In the genomic region with DNA sequence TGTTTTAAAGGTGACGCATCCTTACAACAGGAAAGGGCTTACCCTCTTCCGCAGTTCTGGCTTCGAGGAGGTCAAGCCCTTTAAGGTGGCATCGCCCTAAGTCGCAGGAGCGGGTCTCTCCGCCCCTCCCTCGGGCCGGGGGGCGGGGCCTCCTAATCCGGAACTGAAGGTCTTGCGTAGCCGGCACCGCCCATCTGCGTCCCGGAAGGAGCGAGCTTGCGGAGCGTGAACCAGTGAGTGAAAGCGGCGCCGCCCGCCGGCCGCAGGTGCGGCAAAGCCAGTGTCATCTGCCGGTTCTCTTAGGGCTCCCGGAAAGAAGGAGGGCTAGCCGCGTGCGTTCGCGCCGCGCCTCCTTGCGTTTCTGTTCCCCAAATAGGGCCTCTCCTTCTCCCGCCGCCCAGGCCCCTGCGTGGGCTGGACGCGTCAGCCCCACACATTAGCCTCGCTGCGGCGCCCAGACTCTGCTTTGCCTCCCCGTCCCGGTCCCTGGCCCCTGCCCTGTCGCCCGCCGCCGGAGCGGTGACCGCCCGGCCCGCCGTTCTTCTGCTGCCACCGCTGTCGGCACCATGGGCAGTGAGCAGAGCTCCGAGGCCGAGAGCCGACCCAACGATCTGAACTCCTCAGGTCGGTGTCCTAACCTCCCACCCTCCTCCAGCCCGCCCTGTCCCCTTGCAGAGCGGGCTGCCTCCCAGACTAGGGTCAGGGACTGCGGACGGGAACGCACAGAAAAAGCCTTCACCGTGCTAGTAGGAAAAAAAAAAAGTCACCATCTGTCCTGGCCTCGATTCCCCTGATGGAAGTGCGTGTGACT, we compare ENCODE assay signal across 1 cellular context.
A peak's percentile ranks its signal among the peaks of the same experiment; 100 is the strongest.
TF ChIP-seq lines count a peak whose summit lies in the region.

A gene (plus strand): TSS at position 193 of the 811 bp plus-strand sequence. CDS start 374 bp downstream, at position 567.

TF ChIP-seq in A549, 52 proteins besides CTCF, POLR2A, EP300 and RAD21 (continued from another document):
- TF ChIP-seq CBX2 (IDR thresholded peaks at IDR 0.05; ENCODE audit: borderline replicate concordance, low read depth) (no peak), CHD2 (IDR thresholded peaks at IDR 0.05; ENCODE audit: low read length, partially characterized antibody) (no peak), HDAC2 (IDR thresholded peaks at IDR 0.05) (no peak), ESRRA (IDR thresholded peaks at IDR 0.05; ENCODE audit: borderline replicate concordance, low read length) (no peak), RARB (CRISPR knock-in tag; IDR thresholded peaks at IDR 0.05) (no peak), NR3C1 (IDR thresholded peaks at IDR 0.05) (no peak), RFX5 (IDR thresholded peaks at IDR 0.05) (no peak), ZSCAN20 (CRISPR knock-in tag; IDR thresholded peaks at IDR 0.05) (no peak), HEYL (CRISPR knock-in tag; IDR thresholded peaks at IDR 0.05) (no peak), GATA3 (IDR thresholded peaks at IDR 0.05; ENCODE audit: borderline replicate concordance) (no peak), TP53 (CRISPR knock-in tag; IDR thresholded peaks at IDR 0.05) (no peak), NPAS2 (CRISPR knock-in tag; IDR thresholded peaks at IDR 0.05; ENCODE audit: borderline replicate concordance) (no peak), HOXB13 (CRISPR knock-in tag; IDR thresholded peaks at IDR 0.05; ENCODE audit: low read depth) (no peak), KDM5A (IDR thresholded peaks at IDR 0.05) (no peak), FOSB (CRISPR knock-in tag; IDR thresholded peaks at IDR 0.05) (no peak), MAZ (IDR thresholded peaks at IDR 0.05; ENCODE audit: borderline replicate concordance, low read depth, low read length) (no peak), NFE2L2 (conservative IDR thresholded peaks at IDR 0.05; ENCODE audit: low read length) (no peak), RNF2 (IDR thresholded peaks at IDR 0.05; ENCODE audit: borderline replicate concordance, low read depth) (peak; percentile 49; the same call in 1 of the 2 replicates), PHF8 (IDR thresholded peaks at IDR 0.05; ENCODE audit: borderline replicate concordance, low read depth) (peak; percentile 72), JUNB (IDR thresholded peaks at IDR 0.05) (no peak), JUN (IDR thresholded peaks at IDR 0.05) (peak; percentile 79 to 90; a peak in 4 of 5 replicates), BHLHE40 (IDR thresholded peaks at IDR 0.05; ENCODE audit: low read depth, low read length) (no peak), CHD4 (IDR thresholded peaks at IDR 0.05; ENCODE audit: borderline replicate concordance) (no peak), RCOR1 (IDR thresholded peaks at IDR 0.05; ENCODE audit: low read depth, low read length) (no peak), HOXA7 (CRISPR knock-in tag; IDR thresholded peaks at IDR 0.05) (no peak), HOXB5 (CRISPR knock-in tag; IDR thresholded peaks at IDR 0.05) (no peak), TFCP2L1 (CRISPR knock-in tag; IDR thresholded peaks at IDR 0.05) (no peak), CEBPB (IDR thresholded peaks at IDR 0.05) (0 out of 4 replicates have a peak, but pooled peaks of 1 of the 2 experiments have one; percentile 29), KDM1A (IDR thresholded peaks at IDR 0.05; ENCODE audit: low read depth) (no peak), CBX8 (IDR thresholded peaks at IDR 0.05) (no peak), MAFK (IDR thresholded peaks at IDR 0.05; ENCODE audit: partially characterized antibody) (no peak), SMC3 (IDR thresholded peaks at IDR 0.05) (peak; percentile 57), ZC3H11A (IDR thresholded peaks at IDR 0.05) (no peak)
- TF ChIP-seq, protein P1, sequence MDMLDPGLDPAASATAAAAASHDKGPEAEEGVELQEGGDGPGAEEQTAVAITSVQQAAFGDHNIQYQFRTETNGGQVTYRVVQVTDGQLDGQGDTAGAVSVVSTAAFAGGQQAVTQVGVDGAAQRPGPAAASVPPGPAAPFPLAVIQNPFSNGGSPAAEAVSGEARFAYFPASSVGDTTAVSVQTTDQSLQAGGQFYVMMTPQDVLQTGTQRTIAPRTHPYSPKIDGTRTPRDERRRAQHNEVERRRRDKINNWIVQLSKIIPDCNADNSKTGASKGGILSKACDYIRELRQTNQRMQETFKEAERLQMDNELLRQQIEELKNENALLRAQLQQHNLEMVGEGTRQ (IDR thresholded peaks at IDR 0.05), result 0 out of 2 replicates have a peak, but pooled peaks have one; percentile 8
- TF ChIP-seq, protein P2, sequence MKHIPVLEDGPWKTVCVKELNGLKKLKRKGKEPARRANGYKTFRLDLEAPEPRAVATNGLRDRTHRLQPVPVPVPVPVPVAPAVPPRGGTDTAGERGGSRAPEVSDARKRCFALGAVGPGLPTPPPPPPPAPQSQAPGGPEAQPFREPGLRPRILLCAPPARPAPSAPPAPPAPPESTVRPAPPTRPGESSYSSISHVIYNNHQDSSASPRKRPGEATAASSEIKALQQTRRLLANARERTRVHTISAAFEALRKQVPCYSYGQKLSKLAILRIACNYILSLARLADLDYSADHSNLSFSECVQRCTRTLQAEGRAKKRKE (CRISPR knock-in tag; IDR thresholded peaks at IDR 0.05; ENCODE audit: low read depth), result no peak
- TF ChIP-seq, protein P3, sequence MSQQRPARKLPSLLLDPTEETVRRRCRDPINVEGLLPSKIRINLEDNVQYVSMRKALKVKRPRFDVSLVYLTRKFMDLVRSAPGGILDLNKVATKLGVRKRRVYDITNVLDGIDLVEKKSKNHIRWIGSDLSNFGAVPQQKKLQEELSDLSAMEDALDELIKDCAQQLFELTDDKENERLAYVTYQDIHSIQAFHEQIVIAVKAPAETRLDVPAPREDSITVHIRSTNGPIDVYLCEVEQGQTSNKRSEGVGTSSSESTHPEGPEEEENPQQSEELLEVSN (IDR thresholded peaks at IDR 0.05; ENCODE audit: borderline replicate concordance, low read depth), result peak; percentile 77
- TF ChIP-seq, protein P4, sequence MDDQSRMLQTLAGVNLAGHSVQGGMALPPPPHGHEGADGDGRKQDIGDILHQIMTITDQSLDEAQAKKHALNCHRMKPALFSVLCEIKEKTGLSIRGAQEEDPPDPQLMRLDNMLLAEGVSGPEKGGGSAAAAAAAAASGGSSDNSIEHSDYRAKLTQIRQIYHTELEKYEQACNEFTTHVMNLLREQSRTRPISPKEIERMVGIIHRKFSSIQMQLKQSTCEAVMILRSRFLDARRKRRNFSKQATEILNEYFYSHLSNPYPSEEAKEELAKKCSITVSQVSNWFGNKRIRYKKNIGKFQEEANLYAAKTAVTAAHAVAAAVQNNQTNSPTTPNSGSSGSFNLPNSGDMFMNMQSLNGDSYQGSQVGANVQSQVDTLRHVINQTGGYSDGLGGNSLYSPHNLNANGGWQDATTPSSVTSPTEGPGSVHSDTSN (IDR thresholded peaks at IDR 0.05), result 0 out of 2 replicates have a peak, but pooled peaks have one; percentile 42
- TF ChIP-seq, protein P5, sequence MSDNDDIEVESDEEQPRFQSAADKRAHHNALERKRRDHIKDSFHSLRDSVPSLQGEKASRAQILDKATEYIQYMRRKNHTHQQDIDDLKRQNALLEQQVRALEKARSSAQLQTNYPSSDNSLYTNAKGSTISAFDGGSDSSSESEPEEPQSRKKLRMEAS (IDR thresholded peaks at IDR 0.05), result peak; percentile 84
- TF ChIP-seq, protein P6, sequence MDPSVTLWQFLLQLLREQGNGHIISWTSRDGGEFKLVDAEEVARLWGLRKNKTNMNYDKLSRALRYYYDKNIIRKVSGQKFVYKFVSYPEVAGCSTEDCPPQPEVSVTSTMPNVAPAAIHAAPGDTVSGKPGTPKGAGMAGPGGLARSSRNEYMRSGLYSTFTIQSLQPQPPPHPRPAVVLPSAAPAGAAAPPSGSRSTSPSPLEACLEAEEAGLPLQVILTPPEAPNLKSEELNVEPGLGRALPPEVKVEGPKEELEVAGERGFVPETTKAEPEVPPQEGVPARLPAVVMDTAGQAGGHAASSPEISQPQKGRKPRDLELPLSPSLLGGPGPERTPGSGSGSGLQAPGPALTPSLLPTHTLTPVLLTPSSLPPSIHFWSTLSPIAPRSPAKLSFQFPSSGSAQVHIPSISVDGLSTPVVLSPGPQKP (IDR thresholded peaks at IDR 0.05; ENCODE audit: low read depth, low read length), result no peak
